Comparison of ENCODE assay signal across 19 cellular contexts in genomic region chr1:108438536-108438935, GRCh38. TPM values are rescaled to one million over a fixed set of nuclear protein-coding genes. Genes with fewer than 3 reads are reported as not detected.
A peak's percentile ranks its signal among the peaks of the same experiment; 100 is the strongest.
DNase-seq lines count a peak whose midpoint lies in the region; ATAC-seq, FAIRE-seq and TF ChIP-seq lines count a peak whose summit lies in the region.
"Not testable (repeated sequence)": the region's sequence is repeated elsewhere in the genome, so short reads cannot be mapped to it uniquely, and the experiment has no call there.
"Had no signal": no experiment of that assay in that cellular context is flagged by ENCODE, and none has a peak within 500 bp of the region (broad histone marks: within the 10 kb centered on the region; RNA-seq: fewer than 3 reads in every experiment).

No MANE protein-coding gene starts in this region.

- H4K20me1 ChIP-seq in GM12878 (ENCODE audit: control insufficient read depth, insufficient read depth): not testable (repeated sequence)

- intact Hi-C loops in GM12878 (cut with micrococcal nuclease; ENCODE audit: unreplicated experiment): not testable (repeated sequence)

- TF ChIP-seq POLR2A in GM12891 (IDR thresholded peaks at IDR 0.05; ENCODE audit: low read depth, low read length); GM12878 (IDR thresholded peaks at IDR 0.05; ENCODE audit: low read depth, low read length): not testable (repeated sequence)

- H3K36me3 ChIP-seq in GM12878 (ENCODE audit: control insufficient read depth in 2 of 2, insufficient read depth in 2 of 2, low read length in 1 of 2): not testable (repeated sequence)

- ATAC-seq in GM18861 (IDR thresholded peaks at IDR 0.05; ENCODE audit: unreplicated experiment): peak; percentile 90
- peak; percentile 73 for ATAC-seq in GM19467 (IDR thresholded peaks at IDR 0.05; ENCODE audit: unreplicated experiment)
- ATAC-seq in GM21825 (IDR thresholded peaks at IDR 0.05; ENCODE audit: unreplicated experiment): peak; percentile 60
- ATAC-seq in HG02973 (IDR thresholded peaks at IDR 0.05; ENCODE audit: unreplicated experiment): peak; percentile 69
- peak; percentile 82 for ATAC-seq in HG03175 (IDR thresholded peaks at IDR 0.05; ENCODE audit: unreplicated experiment)
- ATAC-seq in HG03571 (IDR thresholded peaks at IDR 0.05; ENCODE audit: unreplicated experiment): peak; percentile 80
- peak; percentile 71 for ATAC-seq in GM12878

- POLR2A ChIA-PET in GM12878 (lab: Charles Lee): not testable (repeated sequence)

- not testable (repeated sequence) for TF ChIP-seq EP300 in GM12878 (IDR thresholded peaks at IDR 0.05; ENCODE audit: borderline replicate concordance in 1 of 2, control insufficient read depth in 1 of 2, low read depth in 2 of 2, low read length in 2 of 2)

- H3K27ac ChIP-seq in GM12878 (ENCODE audit: control insufficient read depth, insufficient read depth): not testable (repeated sequence)

- peak; percentile 92 for FAIRE-seq in GM12891 (lab: Jason Lieb, UNC)
- FAIRE-seq in GM12878 (lab: Jason Lieb, UNC): not testable (repeated sequence)

- SMC1A ChIA-PET in GM12878 (lab: Charles Lee; ENCODE audit: uncharacterized antibody, unreplicated experiment): not testable (repeated sequence)

- not testable (repeated sequence) for DNase-seq in GM12891 (ENCODE audit: insufficient read length, low spot score); GM12878 (ENCODE audit: low read depth, low spot score)

- H3K27me3 ChIP-seq in GM12878 (replicated peaks in 1 of 2; ENCODE audit: control insufficient read depth in 2 of 2, insufficient read depth in 2 of 2, low read length in 1 of 2): not testable (repeated sequence)

- not testable (repeated sequence) for BruUV-seq in GM12878 (replicated peaks; lab: Mats Ljungman, UMichigan)

- CTCF ChIA-PET in GM12878 (lab: Yijun Ruan, JAX): not testable (repeated sequence)

- H3K4me3 ChIP-seq in GM12878: not testable (repeated sequence)

- not testable (repeated sequence) for H3K4me2 ChIP-seq in GM12878 (ENCODE audit: control insufficient read depth, insufficient read depth)

- in situ Hi-C loops in GM12878 (cut with MboI): not testable (repeated sequence)

- H3K9me3 ChIP-seq in GM12878 (replicated peaks; ENCODE audit: control insufficient read depth, insufficient read depth, low read length): not testable (repeated sequence)

- H3K4me1 ChIP-seq in GM12878 (ENCODE audit: control insufficient read depth, insufficient read depth, low read length): not testable (repeated sequence)

- not testable (repeated sequence) for H2AFZ ChIP-seq in GM12878 (ENCODE audit: control insufficient read depth, low read depth, low read length)

- RAD21 ChIA-PET in GM12878 (lab: Charles Lee; ENCODE audit: unreplicated experiment): not testable (repeated sequence)

- not testable (repeated sequence) for H3K9ac ChIP-seq in GM12878 (ENCODE audit: control insufficient read depth, insufficient read depth, low read length)

- H3K79me2 ChIP-seq in GM12878 (ENCODE audit: control insufficient read depth, insufficient read depth, low read length): not testable (repeated sequence)

- TF ChIP-seq CTCF in GM12878 (IDR thresholded peaks at IDR 0.05 in 2 of 3, conservative IDR thresholded peaks at IDR 0.05 in 1 of 3; ENCODE audit: control insufficient read depth in 2 of 3, extremely low read depth in 1 of 3, insufficient read depth in 1 of 3, low read depth in 3 of 3, low read length in 3 of 3): not testable (repeated sequence)

- not testable (repeated sequence) for TF ChIP-seq RAD21 in GM12878 (IDR thresholded peaks at IDR 0.05; ENCODE audit: insufficient read depth, low read depth, low read length)

RNA-seq across cellular contexts. Expression of gene NBPF6, which starts 11.6 kb away (rescaled TPM):
- polyA plus RNA-seq in GM12891 (2012; ENCODE audit: low read depth, missing spikeins): not detected
- not detected in 2 replicates for total RNA-seq in GM12878 (2013; cell fraction: nucleolus; rRNA removed)
- total RNA-seq in GM12878 (2014; rRNA removed): not detected in 2 replicates
- total RNA-seq in GM12878 (2014; rRNA removed; fragmentation: Illumina TruSeq; extraction: Trizol): not detected in 2 replicates
- not detected in 2 replicates for total RNA-seq in GM12878 (2021)
- polyA plus RNA-seq in GM12878 (2011; ENCODE audit: low read depth): not detected
- not detected in 2 replicates for polyA plus RNA-seq in GM12878 (2011; rRNA removed)
- not detected in 2 replicates for polyA plus RNA-seq in GM12878 (2011; cell fraction: cytosol; rRNA removed)
- polyA plus RNA-seq in GM12878 (2011; cell fraction: nucleus; rRNA removed): not detected in 2 replicates
- polyA plus RNA-seq in GM12878 (2012): not detected in 2 replicates
- polyA plus RNA-seq in GM12878 (2014; fragmentation: Illumina TruSeq; extraction: Trizol): not detected in 2 replicates
- not detected for polyA plus RNA-seq in GM12878 (2014; fragmentation: Nextera tagmentation; extraction: Ambion mirVana)
- not detected in 2 replicates for polyA plus RNA-seq in GM12878 (2014; rRNA removed)
- polyA plus RNA-seq in GM12878 (2016; fragmentation: Nextera tagmentation; extraction: Ambion mirVana): not detected
- polyA minus RNA-seq in GM12878 (2011; rRNA and poly(A)+ RNA removed): not detected in 2 replicates
- polyA minus RNA-seq in GM12878 (2011; cell fraction: cytosol; rRNA and poly(A)+ RNA removed): not detected in 2 replicates
- not detected in 2 replicates for polyA minus RNA-seq in GM12878 (2011; cell fraction: nucleus; rRNA and poly(A)+ RNA removed)
- total RNA-seq: CD4-positive, CD25-positive, alpha-beta regulatory T cell; heart left ventricle; LHCN-M2; lower lobe of right lung; mononuclear cell; NCI-H460; osteocyte; renal cortical epithelial cell; upper lobe of right lung had no signal
- polyA plus RNA-seq: CD4-positive, CD25-positive, alpha-beta regulatory T cell; esophagus; heart left ventricle; SK-N-SH had no signal
